Comparison of ENCODE assay signal across 8 cellular contexts in the genomic region with DNA sequence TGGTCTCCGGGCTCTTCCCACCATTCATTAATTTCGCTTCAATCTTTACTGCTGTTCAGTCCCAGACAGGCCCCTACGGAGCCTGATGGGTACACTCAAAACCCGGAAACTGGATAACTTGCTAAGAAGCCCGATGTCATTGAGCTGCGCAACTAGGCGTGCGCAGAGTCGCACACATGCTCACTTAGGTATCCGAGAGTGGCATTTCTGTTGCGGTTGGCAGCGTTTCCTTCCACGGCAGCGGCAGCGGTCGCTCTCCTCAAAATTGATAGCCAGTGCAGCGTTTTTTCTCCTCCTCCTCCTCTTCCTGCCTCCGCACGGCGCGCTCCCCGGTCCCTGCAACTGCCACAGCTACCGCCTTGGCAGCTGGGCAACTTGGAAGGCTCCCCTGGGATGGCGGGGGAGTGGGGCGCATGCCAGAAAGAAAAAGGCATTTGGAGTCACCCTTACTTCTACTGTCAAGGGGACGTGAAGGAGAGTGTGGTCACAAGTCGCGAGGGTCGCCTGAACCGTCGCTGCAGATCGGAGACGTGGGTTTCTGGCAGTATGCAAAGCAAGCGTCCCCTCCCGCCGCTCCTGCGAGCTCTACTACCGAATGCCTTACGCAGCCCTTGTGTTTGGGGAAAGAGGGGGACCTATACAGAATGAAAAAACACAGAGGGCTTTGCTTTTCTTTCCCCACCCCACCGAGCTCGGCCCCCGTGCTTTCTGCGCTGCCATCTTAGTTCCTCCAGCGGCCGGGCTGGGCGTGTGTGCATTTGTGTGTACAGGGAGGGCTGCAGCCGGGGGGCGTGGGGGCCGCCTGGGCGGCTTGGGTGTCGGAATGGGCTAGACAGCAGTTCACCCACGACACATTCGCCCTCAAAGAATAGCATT. TPM values are rescaled to one million over a fixed set of nuclear protein-coding genes. Genes with fewer than 3 reads are reported as not detected.
A peak's percentile ranks its signal among the peaks of the same experiment; 100 is the strongest.
DNase-seq lines count a peak whose midpoint lies in the region; ATAC-seq, FAIRE-seq and TF ChIP-seq lines count a peak whose summit lies in the region.

No MANE protein-coding gene starts in this region.

- peak; percentile 29 for FAIRE-seq in astrocyte (lab: Jason Lieb, UNC)

- H2AFZ ChIP-seq in astrocyte (ENCODE audit: low read depth, low read length) (peak overlapping the region; percentile 99), hepatocyte (peak overlapping the region; percentile 97)

- H3K9ac ChIP-seq in astrocyte (ENCODE audit: low read length) = peak overlapping the region; percentile 83
- peak overlapping the region; percentile 89 for H3K9ac ChIP-seq in rectal smooth muscle tissue (ENCODE audit: low read length)

- H3K4me1 ChIP-seq in astrocyte (ENCODE audit: insufficient read depth, low read length) (peaks cover 15% of the 10 kb centered on the region), hepatocyte (ENCODE audit: insufficient read depth) (peaks cover 8% of the 10 kb centered on the region), rectal smooth muscle tissue (ENCODE audit: control insufficient read depth, insufficient read depth, low read length) (peaks cover 8% of the 10 kb centered on the region), aorta (ENCODE audit: control insufficient read depth in 1 of 2, insufficient read depth in 2 of 2, low read length in 2 of 2) (no peaks in the 10 kb centered on the region)

- peak; percentile 96 for DNase-seq in NCI-H187 treated with DMSO at 0.1 percent for 48 hours (lab: John Stamatoyannopoulos, UW)
- DNase-seq in T-helper 2 cell treated with Interferon-gamma antibody and Interleukin-4, amounts not matched to agents 5 μg/mL and 100 μg/mL, for 36 hours (ENCODE audit: low spot score) = peak; percentile 94
- DNase-seq in astrocyte (ENCODE audit: low read depth) = peak; percentile 99
- peak; percentile 93 for DNase-seq in hepatocyte (ENCODE audit: low spot score)
- DNase-seq in aorta = peak; percentile 91 to 92

- H3K27ac Mint-ChIP-seq in T-helper 2 cell treated with Interferon-gamma antibody and Interleukin-4, amounts not matched to agents 5 μg/mL and 100 μg/mL, for 36 hours = peak overlapping the region; percentile 96
- H3K27ac Mint-ChIP-seq in astrocyte (ENCODE audit: unreplicated experiment) = peak overlapping the region; percentile 86

- TF ChIP-seq CTCF in astrocyte (IDR thresholded peaks at IDR 0.05; ENCODE audit: insufficient read depth, low read depth, low read length) (no peak), hepatocyte (IDR thresholded peaks at IDR 0.05; ENCODE audit: poor library complexity) (no peak)

- 1% methylated on average over 53 of the region's 53 CpGs for WGBS in hepatocyte (ENCODE audit: low lambda C conversion rate, missing lambda C conversion rate)
- 0% methylated on average over 49 to 53 of the region's 53 CpGs for WGBS in aorta, 2 donors

- H3K9me3 Mint-ChIP-seq in T-helper 2 cell treated with Interferon-gamma antibody and Interleukin-4, amounts not matched to agents 5 μg/mL and 100 μg/mL, for 36 hours = no peaks in the 10 kb centered on the region
- no peaks in the 10 kb centered on the region for H3K9me3 Mint-ChIP-seq in astrocyte (ENCODE audit: unreplicated experiment)

- H4K20me1 ChIP-seq in astrocyte (ENCODE audit: insufficient read depth, low read length) = peaks cover 17% of the 10 kb centered on the region
- H4K20me1 ChIP-seq in hepatocyte (ENCODE audit: insufficient read depth, poor library complexity, severe bottlenecking) = peaks cover 10% of the 10 kb centered on the region

- TF ChIP-seq POLR2A in GM18505 (IDR thresholded peaks at IDR 0.05; ENCODE audit: borderline replicate concordance, extremely low read depth, insufficient read depth, insufficient read length) = peak; percentile 64

- no peaks in the 10 kb centered on the region for H3K27me3 ChIP-seq in astrocyte (ENCODE audit: insufficient read depth, low read length)
- peaks cover 12% of the 10 kb centered on the region for H3K27me3 ChIP-seq in hepatocyte
- H3K27me3 ChIP-seq in rectal smooth muscle tissue (ENCODE audit: control insufficient read depth, insufficient read depth, low read length) = no peaks in the 10 kb centered on the region
- H3K27me3 ChIP-seq in aorta (ENCODE audit: control insufficient read depth in 1 of 2, insufficient read depth in 2 of 2, low read length in 1 of 2) = no peaks in the 10 kb centered on the region

- H3K36me3 ChIP-seq in astrocyte (ENCODE audit: insufficient read depth, low read length) = no peaks in the 10 kb centered on the region
- H3K36me3 ChIP-seq in hepatocyte (replicated peaks; ENCODE audit: insufficient read depth, low read depth) = no peaks in the 10 kb centered on the region
- H3K36me3 ChIP-seq in rectal smooth muscle tissue (ENCODE audit: control insufficient read depth, insufficient read depth, low read length) = no peaks in the 10 kb centered on the region
- H3K36me3 ChIP-seq in aorta (ENCODE audit: control insufficient read depth in 1 of 2, insufficient read depth in 2 of 2, low read length in 1 of 2) = no peaks in the 10 kb centered on the region

- H3K79me2 ChIP-seq in astrocyte (ENCODE audit: insufficient read depth, low read length) = peaks cover 24% of the 10 kb centered on the region
- peaks cover 21% of the 10 kb centered on the region for H3K79me2 ChIP-seq in hepatocyte

- H3K36me3 Mint-ChIP-seq in T-helper 2 cell treated with Interferon-gamma antibody and Interleukin-4, amounts not matched to agents 5 μg/mL and 100 μg/mL, for 36 hours (ENCODE audit: low read depth) = peaks cover 8% of the 10 kb centered on the region
- H3K36me3 Mint-ChIP-seq in astrocyte (ENCODE audit: low read depth, unreplicated experiment) = no peaks in the 10 kb centered on the region

- no peaks in the 10 kb centered on the region for H3K27me3 Mint-ChIP-seq in T-helper 2 cell treated with Interferon-gamma antibody and Interleukin-4, amounts not matched to agents 5 μg/mL and 100 μg/mL, for 36 hours (ENCODE audit: low read depth)
- H3K27me3 Mint-ChIP-seq in astrocyte (ENCODE audit: low read depth, unreplicated experiment) = no peaks in the 10 kb centered on the region

- H3K9me2 ChIP-seq in hepatocyte (replicated peaks; ENCODE audit: insufficient read depth) = no peaks in the 10 kb centered on the region

- H3K9me3 ChIP-seq in astrocyte (ENCODE audit: insufficient read depth, low read depth, low read length) (no peaks in the 10 kb centered on the region), hepatocyte (ENCODE audit: low read depth) (no peaks in the 10 kb centered on the region), aorta (ENCODE audit: control insufficient read depth, low read length) (no peaks in the 10 kb centered on the region)

- H3K4me3 Mint-ChIP-seq in T-helper 2 cell treated with Interferon-gamma antibody and Interleukin-4, amounts not matched to agents 5 μg/mL and 100 μg/mL, for 36 hours = peak overlapping the region; percentile 94
- peak overlapping the region; percentile 91 for H3K4me3 Mint-ChIP-seq in astrocyte (ENCODE audit: unreplicated experiment)

- intact Hi-C loops in aorta (cut with DNase I) = loop anchor here (2.0 to 10.0 kb wide), 5 partner anchors 57 to 1782 kb away; a partner anchor contains a TSS

- H3K4me1 Mint-ChIP-seq in T-helper 2 cell treated with Interferon-gamma antibody and Interleukin-4, amounts not matched to agents 5 μg/mL and 100 μg/mL, for 36 hours (ENCODE audit: low read depth) = peaks cover 31% of the 10 kb centered on the region
- peaks cover 13% of the 10 kb centered on the region for H3K4me1 Mint-ChIP-seq in astrocyte (ENCODE audit: low read depth, unreplicated experiment)

- peak overlapping the region; percentile 92 for H3K4me2 ChIP-seq in astrocyte (ENCODE audit: low read length)
- H3K4me2 ChIP-seq in hepatocyte = peak overlapping the region; percentile 84

- peak overlapping the region; percentile 95 for H3K4me3 ChIP-seq in astrocyte (ENCODE audit: insufficient read depth, low read depth, low read length)
- peak overlapping the region; percentile 88 for H3K4me3 ChIP-seq in hepatocyte
- H3K4me3 ChIP-seq in rectal smooth muscle tissue (ENCODE audit: low read length) = peak overlapping the region; percentile 98
- H3K4me3 ChIP-seq in aorta (ENCODE audit: low read length in 2 of 2) = peak overlapping the region; percentile 35 to 76

- peak; percentile 56 for ATAC-seq in GM18505 (IDR thresholded peaks at IDR 0.05; ENCODE audit: unreplicated experiment)
- peak; percentile 57 for ATAC-seq in HG02970 (IDR thresholded peaks at IDR 0.05; ENCODE audit: low FRiP score, unreplicated experiment)
- ATAC-seq in aorta (ENCODE audit: low FRiP score) = peak; percentile 89

- H3K27ac ChIP-seq in astrocyte (ENCODE audit: low read depth, low read length) (peak overlapping the region; percentile 39), hepatocyte (peak overlapping the region; percentile 77), rectal smooth muscle tissue (ENCODE audit: low read depth, low read length) (peak overlapping the region; percentile 83), aorta (ENCODE audit: low read depth in 1 of 2, low read length in 2 of 2) (peak overlapping the region in 1 of 2 donors; percentile 58)

RNA-seq across cellular contexts. Expression of a gene that starts 2.5 kb away (rescaled TPM):
- total RNA-seq in astrocyte = 70.5 and 72.3 TPM in 2 replicates
- total RNA-seq in hepatocyte = 61.2 and 63.3 TPM in 2 replicates
- 23.3 and 29.2 TPM in 2 replicates for polyA plus RNA-seq in hepatocyte
- total RNA-seq in aorta = 100 to 1,000 TPM; 149 to 166 TPM
- 10 to 100 TPM in 1 of 2 donors, 1 to 10 TPM in 1; 8.1 to 43.2 TPM for polyA plus RNA-seq in aorta
